Comparison of ENCODE assay signal across 15 cellular contexts in the genomic region with DNA sequence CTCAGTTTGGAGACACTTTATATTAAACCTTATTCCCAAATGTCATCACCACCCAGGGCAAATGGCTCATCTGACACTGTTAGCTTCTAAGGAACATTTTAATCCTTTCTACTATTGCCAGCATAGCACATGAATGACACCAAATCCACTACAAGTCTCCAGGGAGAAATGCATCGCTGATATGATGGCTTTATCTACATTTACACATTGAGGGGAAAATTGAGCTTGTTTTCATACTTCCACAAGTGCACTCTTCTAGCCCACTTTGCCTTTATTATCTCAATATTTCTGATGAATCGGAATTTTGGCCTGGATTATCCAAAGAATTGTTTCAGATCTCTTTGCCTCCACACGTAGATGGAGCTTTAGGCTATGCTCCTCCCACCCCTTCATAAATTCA.
DNase-seq lines count a peak whose midpoint lies in the region; ATAC-seq lines count a peak whose summit lies in the region.
"Had no signal": no experiment of that assay in that cellular context is flagged by ENCODE, and none has a peak within 500 bp of the region (broad histone marks: within the 10 kb centered on the region; RNA-seq: fewer than 3 reads in every experiment).

No MANE protein-coding gene starts in this region.

- H3K36me3 Mint-ChIP-seq in activated CD4-positive, alpha-beta T cell treated with anti-CD3 and anti-CD28 coated beads, Interleukin-2, amount 10 ng/mL, durations not matched to agents 24 days and 14 days (ENCODE audit: low read depth), result peaks cover 55% of the 10 kb centered on the region
- H3K36me3 Mint-ChIP-seq in activated CD4-positive, alpha-beta memory T cell treated with anti-CD3 and anti-CD28 coated beads, Interleukin-2, amount 10 ng/mL, durations not matched to agents 7 days and 5 days (ENCODE audit: low read depth), result peaks cover 48% of the 10 kb centered on the region
- peaks cover 0 to 13% of the 10 kb centered on the region in 2 donors for H3K36me3 Mint-ChIP-seq in naive B cell

- peak overlapping the region; percentile 24 for H3K4me3 ChIP-seq in Jurkat, Clone E6-1 (ENCODE audit: low read length)
- H3K4me3 ChIP-seq: heart left ventricle, vagina had no signal

- H3K4me3 Mint-ChIP-seq in activated CD4-positive, alpha-beta T cell treated with anti-CD3 and anti-CD28 coated beads, Interleukin-2, amount 10 ng/mL, durations not matched to agents 24 days and 14 days, result peak overlapping the region; percentile 83
- H3K4me3 Mint-ChIP-seq in activated CD4-positive, alpha-beta memory T cell treated with anti-CD3 and anti-CD28 coated beads, Interleukin-2, amount 10 ng/mL, durations not matched to agents 7 days and 5 days, result peak overlapping the region; percentile 60
- H3K4me3 Mint-ChIP-seq in naive B cell, result peak overlapping the region in 5 of 8 donors; percentile 48 to 69 (median 66)
- H3K4me3 Mint-ChIP-seq: nephron progenitor cell had no signal

- H3K4me1 Mint-ChIP-seq in activated CD4-positive, alpha-beta T cell treated with anti-CD3 and anti-CD28 coated beads, Interleukin-2, amount 10 ng/mL, durations not matched to agents 24 days and 14 days, result peaks cover 70% of the 10 kb centered on the region
- peaks cover 79% of the 10 kb centered on the region for H3K4me1 Mint-ChIP-seq in activated CD4-positive, alpha-beta memory T cell treated with anti-CD3 and anti-CD28 coated beads, Interleukin-2, amount 10 ng/mL, durations not matched to agents 7 days and 5 days
- H3K4me1 Mint-ChIP-seq in naive B cell, result peaks cover 44 to 54% (median 46%) of the 10 kb centered on the region in 3 donors

- peak overlapping the region; percentile 86 for H3K27ac Mint-ChIP-seq in activated CD4-positive, alpha-beta T cell treated with anti-CD3 and anti-CD28 coated beads, Interleukin-2, amount 10 ng/mL, durations not matched to agents 24 days and 14 days
- peak overlapping the region; percentile 80 for H3K27ac Mint-ChIP-seq in activated CD4-positive, alpha-beta memory T cell treated with anti-CD3 and anti-CD28 coated beads, Interleukin-2, amount 10 ng/mL, durations not matched to agents 7 days and 5 days
- H3K27ac Mint-ChIP-seq in naive B cell, result peak overlapping the region in 2 of 6 donors; percentile 66 to 85
- H3K27ac Mint-ChIP-seq: nephron progenitor cell had no signal

- POLR2A ChIA-PET in activated CD4-positive, alpha-beta memory T cell treated with anti-CD3 and anti-CD28 coated beads, Interleukin-2, amount 10 ng/mL, durations not matched to agents 7 days and 5 days (lab: Charles Lee), result interaction anchor here (1.0 to 4.7 kb wide), 16 partner anchors 10 to 107 kb away, joined by 3 to 66 read pairs (median 8); no protein-coding TSS in a partner anchor

- no peak for DNase-seq in activated CD4-positive, alpha-beta T cell treated with anti-CD3 and anti-CD28 coated beads, Interleukin-2, amount 10 ng/mL, durations not matched to agents 24 days and 14 days
- DNase-seq in activated CD4-positive, alpha-beta T cell treated with anti-CD3 and anti-CD28 coated beads, Interleukin-2, amount 50 U/mL, for 4 hours, result no peak
- no peak for DNase-seq in Jurkat, Clone E6-1 (ENCODE audit: low read depth, low spot score)
- no peak for DNase-seq in activated CD4-positive, alpha-beta memory T cell treated with anti-CD3 and anti-CD28 coated beads, Interleukin-2, amount 10 ng/mL, durations not matched to agents 7 days and 5 days
- DNase-seq in naive B cell, result no peak
- no peak for DNase-seq in NCI-H2081 (lab: John Stamatoyannopoulos, UW)
- DNase-seq in DMS153 treated with DMSO at 0.1 percent for 48 hours (lab: John Stamatoyannopoulos, UW; ENCODE audit: unreplicated experiment), result no peak
- DNase-seq in GM03348 (ENCODE audit: low spot score), result no peak
- DNase-seq: heart left ventricle, mammary epithelial cell, NCI-H1436 treated with DMSO at 0.1 percent for 48 hours, NCI-H226, nephron progenitor cell, Right ventricle myocardium superior had no signal

- intact Hi-C loops in activated CD4-positive, alpha-beta T cell treated with anti-CD3 and anti-CD28 coated beads, Interleukin-2, amount 10 ng/mL, durations not matched to agents 24 days and 14 days (cut with micrococcal nuclease), result loop anchor here (1.0 kb wide), 1 partner anchor 10 kb away; no protein-coding TSS in a partner anchor

- peaks cover 11% of the 10 kb centered on the region for H3K9me3 Mint-ChIP-seq in activated CD4-positive, alpha-beta T cell treated with anti-CD3 and anti-CD28 coated beads, Interleukin-2, amount 10 ng/mL, durations not matched to agents 24 days and 14 days
- no peaks in the 10 kb centered on the region for H3K9me3 Mint-ChIP-seq in activated CD4-positive, alpha-beta memory T cell treated with anti-CD3 and anti-CD28 coated beads, Interleukin-2, amount 10 ng/mL, durations not matched to agents 7 days and 5 days
- no peaks in the 10 kb centered on the region for H3K9me3 Mint-ChIP-seq in naive B cell
- H3K9me3 Mint-ChIP-seq: nephron progenitor cell had no signal

- CTCF ChIA-PET in activated CD4-positive, alpha-beta memory T cell treated with anti-CD3 and anti-CD28 coated beads, Interleukin-2, amount 10 ng/mL, durations not matched to agents 7 days and 5 days (lab: Charles Lee), result interaction anchor here (0.7 to 3.4 kb wide), 8 partner anchors 10 to 85 kb away, joined by 3 to 20 read pairs (median 6); no protein-coding TSS in a partner anchor

- no peak for ATAC-seq in naive B cell (ENCODE audit: low read depth in 2 of 2)
- ATAC-seq: heart left ventricle had no signal

- peaks cover 24% of the 10 kb centered on the region for H3K27me3 Mint-ChIP-seq in activated CD4-positive, alpha-beta T cell treated with anti-CD3 and anti-CD28 coated beads, Interleukin-2, amount 10 ng/mL, durations not matched to agents 24 days and 14 days
- peaks cover 9% of the 10 kb centered on the region for H3K27me3 Mint-ChIP-seq in activated CD4-positive, alpha-beta memory T cell treated with anti-CD3 and anti-CD28 coated beads, Interleukin-2, amount 10 ng/mL, durations not matched to agents 7 days and 5 days
- no peaks in the 10 kb centered on the region for H3K27me3 Mint-ChIP-seq in naive B cell
